In the genomic region with DNA sequence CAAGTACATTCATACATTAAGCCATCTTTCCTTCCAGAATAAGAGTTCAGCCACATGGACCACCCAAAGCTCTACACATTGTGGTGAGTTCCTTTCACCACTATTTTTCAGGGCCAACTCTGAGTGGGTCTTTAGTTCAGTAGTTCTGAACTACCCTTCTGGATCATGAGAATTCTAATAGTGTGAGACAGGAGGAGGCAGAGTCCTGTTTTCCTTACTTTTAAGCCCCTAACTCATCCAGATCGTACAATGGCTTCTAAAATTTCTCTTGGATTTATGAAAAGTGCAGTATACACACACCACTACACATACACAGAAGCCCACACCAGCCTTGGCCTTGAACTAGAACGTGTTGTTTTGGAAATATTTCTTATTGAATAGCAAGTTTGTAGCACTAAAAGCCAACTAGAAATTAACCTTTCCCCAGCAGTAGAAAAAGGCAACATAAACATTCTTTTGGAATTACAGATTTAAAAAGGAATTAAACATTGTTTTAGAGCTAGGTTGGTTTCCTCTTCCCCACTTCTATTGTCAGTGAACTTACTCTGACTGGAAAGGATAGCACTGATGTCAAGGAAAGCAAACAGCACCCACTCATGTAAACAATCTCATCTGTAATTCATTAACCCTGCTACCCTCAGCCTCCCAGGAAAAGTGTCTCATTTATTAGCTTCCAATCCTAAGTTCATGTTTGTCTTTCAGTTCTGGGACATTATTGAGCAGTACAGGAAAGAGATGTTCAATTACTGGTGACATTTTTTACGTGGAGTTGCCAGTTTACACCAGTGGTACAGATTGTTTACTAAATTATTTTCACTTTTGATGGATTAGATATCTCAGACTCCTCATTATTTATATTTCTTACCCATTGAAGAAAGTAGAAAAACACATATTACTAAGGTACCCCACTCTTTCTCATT, we compare ENCODE assay signal across 1 cellular context.
TF ChIP-seq lines count a peak whose summit lies in the region.

No MANE protein-coding gene starts in this region.

TF ChIP-seq in HepG2, 621 proteins besides CTCF, POLR2A, EP300 and RAD21 (continued from another document and continues in another):
- TF ChIP-seq, protein P1, sequence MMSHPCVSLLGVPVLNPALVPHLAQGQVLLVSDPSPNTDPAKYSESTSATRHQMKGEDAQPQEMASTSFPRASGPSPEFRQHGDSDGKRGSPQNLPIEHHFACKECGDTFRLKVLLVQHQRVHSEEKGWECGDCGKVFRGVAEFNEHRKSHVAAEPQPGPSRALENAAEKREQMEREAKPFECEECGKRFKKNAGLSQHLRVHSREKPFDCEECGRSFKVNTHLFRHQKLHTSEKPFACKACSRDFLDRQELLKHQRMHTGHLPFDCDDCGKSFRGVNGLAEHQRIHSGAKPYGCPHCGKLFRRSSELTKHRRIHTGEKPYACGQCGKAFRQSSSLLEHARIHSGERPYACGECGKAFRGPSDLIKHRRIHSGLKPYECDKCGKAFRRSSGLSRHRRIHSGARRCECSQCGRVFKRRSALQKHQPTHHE (CRISPR knock-in tag; IDR thresholded peaks at IDR 0.05; ENCODE audit: borderline replicate concordance): no peak
- TF ChIP-seq ZNF550 (CRISPR knock-in tag; IDR thresholded peaks at IDR 0.05; ENCODE audit: borderline replicate concordance) (no peak), KMT2B (CRISPR knock-in tag; IDR thresholded peaks at IDR 0.05) (no peak), ZMYM3 (CRISPR knock-in tag; IDR thresholded peaks at IDR 0.05) (no peak), TBX2 (CRISPR knock-in tag; IDR thresholded peaks at IDR 0.05; ENCODE audit: borderline replicate concordance) (peak; percentile 81), XRCC5 (optimal IDR thresholded peaks at IDR 0.05; ENCODE audit: low read length) (no peak), ZNF678 (CRISPR knock-in tag; IDR thresholded peaks at IDR 0.05) (no peak), HOXA3 (CRISPR knock-in tag; IDR thresholded peaks at IDR 0.05) (0 out of 2 replicates have a peak, but pooled peaks have one; percentile 37), ZNF841 (CRISPR knock-in tag; IDR thresholded peaks at IDR 0.05; ENCODE audit: borderline replicate concordance) (no peak), KLF12 (CRISPR knock-in tag; IDR thresholded peaks at IDR 0.05; ENCODE audit: borderline replicate concordance) (no peak), ZEB1 (IDR thresholded peaks at IDR 0.05; ENCODE audit: insufficient replicate concordance, low read depth) (peak; percentile 42), BCL6 (CRISPR knock-in tag; IDR thresholded peaks at IDR 0.05) (peak; percentile 97), ZNF101 (CRISPR knock-in tag; IDR thresholded peaks at IDR 0.05; ENCODE audit: borderline replicate concordance, low read depth) (no peak), ZFP90 (CRISPR knock-in tag; IDR thresholded peaks at IDR 0.05; ENCODE audit: borderline replicate concordance) (no peak), KLF13 (CRISPR knock-in tag; IDR thresholded peaks at IDR 0.05) (no peak), PHF8 (CRISPR knock-in tag; IDR thresholded peaks at IDR 0.05) (no peak), BHLHE40 (IDR thresholded peaks at IDR 0.05; ENCODE audit: low read length) (no peak)
- TF ChIP-seq, protein P2, sequence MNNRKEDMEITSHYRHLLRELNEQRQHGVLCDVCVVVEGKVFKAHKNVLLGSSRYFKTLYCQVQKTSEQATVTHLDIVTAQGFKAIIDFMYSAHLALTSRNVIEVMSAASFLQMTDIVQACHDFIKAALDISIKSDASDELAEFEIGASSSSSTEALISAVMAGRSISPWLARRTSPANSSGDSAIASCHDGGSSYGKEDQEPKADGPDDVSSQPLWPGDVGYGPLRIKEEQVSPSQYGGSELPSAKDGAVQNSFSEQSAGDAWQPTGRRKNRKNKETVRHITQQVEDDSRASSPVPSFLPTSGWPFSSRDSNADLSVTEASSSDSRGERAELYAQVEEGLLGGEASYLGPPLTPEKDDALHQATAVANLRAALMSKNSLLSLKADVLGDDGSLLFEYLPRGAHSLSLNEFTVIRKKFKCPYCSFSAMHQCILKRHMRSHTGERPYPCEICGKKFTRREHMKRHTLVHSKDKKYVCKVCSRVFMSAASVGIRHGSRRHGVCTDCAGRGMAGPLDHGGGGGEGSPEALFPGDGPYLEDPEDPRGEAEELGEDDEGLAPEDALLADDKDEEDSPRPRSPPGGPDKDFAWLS (CRISPR knock-in tag; IDR thresholded peaks at IDR 0.05; ENCODE audit: borderline replicate concordance): no peak
- TF ChIP-seq, protein P3, sequence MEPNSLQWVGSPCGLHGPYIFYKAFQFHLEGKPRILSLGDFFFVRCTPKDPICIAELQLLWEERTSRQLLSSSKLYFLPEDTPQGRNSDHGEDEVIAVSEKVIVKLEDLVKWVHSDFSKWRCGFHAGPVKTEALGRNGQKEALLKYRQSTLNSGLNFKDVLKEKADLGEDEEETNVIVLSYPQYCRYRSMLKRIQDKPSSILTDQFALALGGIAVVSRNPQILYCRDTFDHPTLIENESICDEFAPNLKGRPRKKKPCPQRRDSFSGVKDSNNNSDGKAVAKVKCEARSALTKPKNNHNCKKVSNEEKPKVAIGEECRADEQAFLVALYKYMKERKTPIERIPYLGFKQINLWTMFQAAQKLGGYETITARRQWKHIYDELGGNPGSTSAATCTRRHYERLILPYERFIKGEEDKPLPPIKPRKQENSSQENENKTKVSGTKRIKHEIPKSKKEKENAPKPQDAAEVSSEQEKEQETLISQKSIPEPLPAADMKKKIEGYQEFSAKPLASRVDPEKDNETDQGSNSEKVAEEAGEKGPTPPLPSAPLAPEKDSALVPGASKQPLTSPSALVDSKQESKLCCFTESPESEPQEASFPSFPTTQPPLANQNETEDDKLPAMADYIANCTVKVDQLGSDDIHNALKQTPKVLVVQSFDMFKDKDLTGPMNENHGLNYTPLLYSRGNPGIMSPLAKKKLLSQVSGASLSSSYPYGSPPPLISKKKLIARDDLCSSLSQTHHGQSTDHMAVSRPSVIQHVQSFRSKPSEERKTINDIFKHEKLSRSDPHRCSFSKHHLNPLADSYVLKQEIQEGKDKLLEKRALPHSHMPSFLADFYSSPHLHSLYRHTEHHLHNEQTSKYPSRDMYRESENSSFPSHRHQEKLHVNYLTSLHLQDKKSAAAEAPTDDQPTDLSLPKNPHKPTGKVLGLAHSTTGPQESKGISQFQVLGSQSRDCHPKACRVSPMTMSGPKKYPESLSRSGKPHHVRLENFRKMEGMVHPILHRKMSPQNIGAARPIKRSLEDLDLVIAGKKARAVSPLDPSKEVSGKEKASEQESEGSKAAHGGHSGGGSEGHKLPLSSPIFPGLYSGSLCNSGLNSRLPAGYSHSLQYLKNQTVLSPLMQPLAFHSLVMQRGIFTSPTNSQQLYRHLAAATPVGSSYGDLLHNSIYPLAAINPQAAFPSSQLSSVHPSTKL (CRISPR knock-in tag; IDR thresholded peaks at IDR 0.05): peak; percentile 95
- TF ChIP-seq, protein P4, sequence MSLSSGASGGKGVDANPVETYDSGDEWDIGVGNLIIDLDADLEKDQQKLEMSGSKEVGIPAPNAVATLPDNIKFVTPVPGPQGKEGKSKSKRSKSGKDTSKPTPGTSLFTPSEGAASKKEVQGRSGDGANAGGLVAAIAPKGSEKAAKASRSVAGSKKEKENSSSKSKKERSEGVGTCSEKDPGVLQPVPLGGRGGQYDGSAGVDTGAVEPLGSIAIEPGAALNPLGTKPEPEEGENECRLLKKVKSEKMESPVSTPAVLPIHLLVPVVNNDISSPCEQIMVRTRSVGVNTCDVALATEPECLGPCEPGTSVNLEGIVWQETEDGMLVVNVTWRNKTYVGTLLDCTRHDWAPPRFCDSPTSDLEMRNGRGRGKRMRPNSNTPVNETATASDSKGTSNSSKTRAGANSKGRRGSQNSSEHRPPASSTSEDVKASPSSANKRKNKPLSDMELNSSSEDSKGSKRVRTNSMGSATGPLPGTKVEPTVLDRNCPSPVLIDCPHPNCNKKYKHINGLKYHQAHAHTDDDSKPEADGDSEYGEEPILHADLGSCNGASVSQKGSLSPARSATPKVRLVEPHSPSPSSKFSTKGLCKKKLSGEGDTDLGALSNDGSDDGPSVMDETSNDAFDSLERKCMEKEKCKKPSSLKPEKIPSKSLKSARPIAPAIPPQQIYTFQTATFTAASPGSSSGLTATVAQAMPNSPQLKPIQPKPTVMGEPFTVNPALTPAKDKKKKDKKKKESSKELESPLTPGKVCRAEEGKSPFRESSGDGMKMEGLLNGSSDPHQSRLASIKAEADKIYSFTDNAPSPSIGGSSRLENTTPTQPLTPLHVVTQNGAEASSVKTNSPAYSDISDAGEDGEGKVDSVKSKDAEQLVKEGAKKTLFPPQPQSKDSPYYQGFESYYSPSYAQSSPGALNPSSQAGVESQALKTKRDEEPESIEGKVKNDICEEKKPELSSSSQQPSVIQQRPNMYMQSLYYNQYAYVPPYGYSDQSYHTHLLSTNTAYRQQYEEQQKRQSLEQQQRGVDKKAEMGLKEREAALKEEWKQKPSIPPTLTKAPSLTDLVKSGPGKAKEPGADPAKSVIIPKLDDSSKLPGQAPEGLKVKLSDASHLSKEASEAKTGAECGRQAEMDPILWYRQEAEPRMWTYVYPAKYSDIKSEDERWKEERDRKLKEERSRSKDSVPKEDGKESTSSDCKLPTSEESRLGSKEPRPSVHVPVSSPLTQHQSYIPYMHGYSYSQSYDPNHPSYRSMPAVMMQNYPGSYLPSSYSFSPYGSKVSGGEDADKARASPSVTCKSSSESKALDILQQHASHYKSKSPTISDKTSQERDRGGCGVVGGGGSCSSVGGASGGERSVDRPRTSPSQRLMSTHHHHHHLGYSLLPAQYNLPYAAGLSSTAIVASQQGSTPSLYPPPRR (CRISPR knock-in tag; IDR thresholded peaks at IDR 0.05; ENCODE audit: borderline replicate concordance): peak; percentile 87
- TF ChIP-seq, protein P5, sequence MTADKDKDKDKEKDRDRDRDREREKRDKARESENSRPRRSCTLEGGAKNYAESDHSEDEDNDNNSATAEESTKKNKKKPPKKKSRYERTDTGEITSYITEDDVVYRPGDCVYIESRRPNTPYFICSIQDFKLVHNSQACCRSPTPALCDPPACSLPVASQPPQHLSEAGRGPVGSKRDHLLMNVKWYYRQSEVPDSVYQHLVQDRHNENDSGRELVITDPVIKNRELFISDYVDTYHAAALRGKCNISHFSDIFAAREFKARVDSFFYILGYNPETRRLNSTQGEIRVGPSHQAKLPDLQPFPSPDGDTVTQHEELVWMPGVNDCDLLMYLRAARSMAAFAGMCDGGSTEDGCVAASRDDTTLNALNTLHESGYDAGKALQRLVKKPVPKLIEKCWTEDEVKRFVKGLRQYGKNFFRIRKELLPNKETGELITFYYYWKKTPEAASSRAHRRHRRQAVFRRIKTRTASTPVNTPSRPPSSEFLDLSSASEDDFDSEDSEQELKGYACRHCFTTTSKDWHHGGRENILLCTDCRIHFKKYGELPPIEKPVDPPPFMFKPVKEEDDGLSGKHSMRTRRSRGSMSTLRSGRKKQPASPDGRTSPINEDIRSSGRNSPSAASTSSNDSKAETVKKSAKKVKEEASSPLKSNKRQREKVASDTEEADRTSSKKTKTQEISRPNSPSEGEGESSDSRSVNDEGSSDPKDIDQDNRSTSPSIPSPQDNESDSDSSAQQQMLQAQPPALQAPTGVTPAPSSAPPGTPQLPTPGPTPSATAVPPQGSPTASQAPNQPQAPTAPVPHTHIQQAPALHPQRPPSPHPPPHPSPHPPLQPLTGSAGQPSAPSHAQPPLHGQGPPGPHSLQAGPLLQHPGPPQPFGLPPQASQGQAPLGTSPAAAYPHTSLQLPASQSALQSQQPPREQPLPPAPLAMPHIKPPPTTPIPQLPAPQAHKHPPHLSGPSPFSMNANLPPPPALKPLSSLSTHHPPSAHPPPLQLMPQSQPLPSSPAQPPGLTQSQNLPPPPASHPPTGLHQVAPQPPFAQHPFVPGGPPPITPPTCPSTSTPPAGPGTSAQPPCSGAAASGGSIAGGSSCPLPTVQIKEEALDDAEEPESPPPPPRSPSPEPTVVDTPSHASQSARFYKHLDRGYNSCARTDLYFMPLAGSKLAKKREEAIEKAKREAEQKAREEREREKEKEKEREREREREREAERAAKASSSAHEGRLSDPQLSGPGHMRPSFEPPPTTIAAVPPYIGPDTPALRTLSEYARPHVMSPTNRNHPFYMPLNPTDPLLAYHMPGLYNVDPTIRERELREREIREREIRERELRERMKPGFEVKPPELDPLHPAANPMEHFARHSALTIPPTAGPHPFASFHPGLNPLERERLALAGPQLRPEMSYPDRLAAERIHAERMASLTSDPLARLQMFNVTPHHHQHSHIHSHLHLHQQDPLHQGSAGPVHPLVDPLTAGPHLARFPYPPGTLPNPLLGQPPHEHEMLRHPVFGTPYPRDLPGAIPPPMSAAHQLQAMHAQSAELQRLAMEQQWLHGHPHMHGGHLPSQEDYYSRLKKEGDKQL (CRISPR knock-in tag; IDR thresholded peaks at IDR 0.05; ENCODE audit: low read depth): peak; percentile 74
- TF ChIP-seq, protein P6, sequence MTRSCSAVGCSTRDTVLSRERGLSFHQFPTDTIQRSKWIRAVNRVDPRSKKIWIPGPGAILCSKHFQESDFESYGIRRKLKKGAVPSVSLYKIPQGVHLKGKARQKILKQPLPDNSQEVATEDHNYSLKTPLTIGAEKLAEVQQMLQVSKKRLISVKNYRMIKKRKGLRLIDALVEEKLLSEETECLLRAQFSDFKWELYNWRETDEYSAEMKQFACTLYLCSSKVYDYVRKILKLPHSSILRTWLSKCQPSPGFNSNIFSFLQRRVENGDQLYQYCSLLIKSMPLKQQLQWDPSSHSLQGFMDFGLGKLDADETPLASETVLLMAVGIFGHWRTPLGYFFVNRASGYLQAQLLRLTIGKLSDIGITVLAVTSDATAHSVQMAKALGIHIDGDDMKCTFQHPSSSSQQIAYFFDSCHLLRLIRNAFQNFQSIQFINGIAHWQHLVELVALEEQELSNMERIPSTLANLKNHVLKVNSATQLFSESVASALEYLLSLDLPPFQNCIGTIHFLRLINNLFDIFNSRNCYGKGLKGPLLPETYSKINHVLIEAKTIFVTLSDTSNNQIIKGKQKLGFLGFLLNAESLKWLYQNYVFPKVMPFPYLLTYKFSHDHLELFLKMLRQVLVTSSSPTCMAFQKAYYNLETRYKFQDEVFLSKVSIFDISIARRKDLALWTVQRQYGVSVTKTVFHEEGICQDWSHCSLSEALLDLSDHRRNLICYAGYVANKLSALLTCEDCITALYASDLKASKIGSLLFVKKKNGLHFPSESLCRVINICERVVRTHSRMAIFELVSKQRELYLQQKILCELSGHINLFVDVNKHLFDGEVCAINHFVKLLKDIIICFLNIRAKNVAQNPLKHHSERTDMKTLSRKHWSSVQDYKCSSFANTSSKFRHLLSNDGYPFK (CRISPR knock-in tag; IDR thresholded peaks at IDR 0.05; ENCODE audit: borderline replicate concordance): no peak
- TF ChIP-seq, protein P7, sequence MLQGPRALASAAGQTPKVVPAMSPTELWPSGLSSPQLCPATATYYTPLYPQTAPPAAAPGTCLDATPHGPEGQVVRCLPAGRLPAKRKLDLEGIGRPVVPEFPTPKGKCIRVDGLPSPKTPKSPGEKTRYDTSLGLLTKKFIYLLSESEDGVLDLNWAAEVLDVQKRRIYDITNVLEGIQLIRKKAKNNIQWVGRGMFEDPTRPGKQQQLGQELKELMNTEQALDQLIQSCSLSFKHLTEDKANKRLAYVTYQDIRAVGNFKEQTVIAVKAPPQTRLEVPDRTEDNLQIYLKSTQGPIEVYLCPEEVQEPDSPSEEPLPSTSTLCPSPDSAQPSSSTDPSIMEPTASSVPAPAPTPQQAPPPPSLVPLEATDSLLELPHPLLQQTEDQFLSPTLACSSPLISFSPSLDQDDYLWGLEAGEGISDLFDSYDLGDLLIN (CRISPR knock-in tag; IDR thresholded peaks at IDR 0.05; ENCODE audit: borderline replicate concordance): no peak
- TF ChIP-seq, protein P8, sequence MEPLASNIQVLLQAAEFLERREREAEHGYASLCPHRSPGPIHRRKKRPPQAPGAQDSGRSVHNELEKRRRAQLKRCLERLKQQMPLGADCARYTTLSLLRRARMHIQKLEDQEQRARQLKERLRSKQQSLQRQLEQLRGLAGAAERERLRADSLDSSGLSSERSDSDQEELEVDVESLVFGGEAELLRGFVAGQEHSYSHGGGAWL (CRISPR knock-in tag; IDR thresholded peaks at IDR 0.05): no peak
- TF ChIP-seq, protein P9, sequence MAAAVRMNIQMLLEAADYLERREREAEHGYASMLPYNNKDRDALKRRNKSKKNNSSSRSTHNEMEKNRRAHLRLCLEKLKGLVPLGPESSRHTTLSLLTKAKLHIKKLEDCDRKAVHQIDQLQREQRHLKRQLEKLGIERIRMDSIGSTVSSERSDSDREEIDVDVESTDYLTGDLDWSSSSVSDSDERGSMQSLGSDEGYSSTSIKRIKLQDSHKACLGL (CRISPR knock-in tag; IDR thresholded peaks at IDR 0.05): no peak
